ENCODE assay signal across 7 cellular contexts in the genomic region with DNA sequence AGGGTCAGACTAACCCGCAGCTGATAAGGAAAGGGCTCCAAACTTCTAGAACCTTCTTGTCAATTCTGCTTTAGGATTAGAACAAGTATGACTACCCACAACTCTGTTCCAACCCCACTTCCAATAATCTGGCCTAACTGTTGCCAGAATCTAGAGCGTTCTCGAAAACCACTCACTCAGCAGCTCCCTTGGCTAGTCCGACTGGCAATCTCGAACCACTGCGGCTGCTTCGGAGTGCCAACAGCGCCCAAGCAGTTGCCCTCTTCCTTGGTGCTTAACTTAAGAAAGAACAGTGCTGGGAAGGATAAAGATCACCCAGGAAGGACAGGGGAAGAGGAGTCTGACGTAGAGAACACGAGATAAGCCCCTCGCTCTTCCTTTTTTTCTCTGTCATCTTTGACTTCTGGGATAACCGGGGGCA. TPM values are rescaled to one million over a fixed set of nuclear protein-coding genes. Genes with fewer than 3 reads are reported as not detected.
DNase-seq lines count a peak whose midpoint lies in the region; ATAC-seq and TF ChIP-seq lines count a peak whose summit lies in the region.

No MANE protein-coding gene starts in this region.

- H3K4me3 ChIP-seq in GM12865 (ENCODE audit: low read depth, low read length) (peak overlapping the region; percentile 94), Panc1 (ENCODE audit: low read depth in 2 of 2, low read length in 2 of 2) (peak overlapping the region; percentile 90 to 93), choroid plexus epithelial cell (ENCODE audit: low read depth, low read length) (peak overlapping the region; percentile 100), mesodermal cell (ENCODE audit: extremely low read depth, insufficient read depth, low read length, poor library complexity, severe bottlenecking) (peak overlapping the region; percentile 80), aorta (ENCODE audit: low read length in 2 of 2) (peak overlapping the region; percentile 76 to 93)

- intact Hi-C loops in Panc1 (cut with micrococcal nuclease; ENCODE audit: unreplicated experiment) (no loop called here), aorta (cut with DNase I) (loop anchor here (5.0 kb wide), 1 partner anchor 49 kb away; a partner anchor contains a TSS)

- ATAC-seq in Panc1 (no peak), aorta (ENCODE audit: low FRiP score) (no peak)

- TF ChIP-seq CTCF in GM12865 (IDR thresholded peaks at IDR 0.05; ENCODE audit: insufficient read depth, low read depth, low read length, missing control alignments): no peak
- no peak for TF ChIP-seq CTCF in Panc1 (IDR thresholded peaks at IDR 0.05)
- TF ChIP-seq CTCF in choroid plexus epithelial cell (conservative IDR thresholded peaks at IDR 0.05; ENCODE audit: low read depth, low read length): no peak

- BruUV-seq in Panc1 (replicated peaks; lab: Mats Ljungman, UMichigan): no TSS peak

- POLR2A ChIA-PET in Panc1 (lab: Charles Lee): no interaction called here

- peak overlapping the region; percentile 94 for H3K27ac ChIP-seq in Panc1 (ENCODE audit: low read length)
- peak overlapping the region; percentile 93 for H3K27ac ChIP-seq in mesodermal cell (ENCODE audit: low read depth, low read length, severe bottlenecking)
- peak overlapping the region in 1 of 2 donors; percentile 76 for H3K27ac ChIP-seq in aorta (ENCODE audit: low read depth in 1 of 2, low read length in 2 of 2)

- WGBS in mesodermal cell (ENCODE audit: insufficient coverage in 2 of 2), 2 experiments: 9 to 21% methylated on average over 7 to 10 of the region's 12 CpGs
- 3 to 4% methylated on average over 12 of the region's 12 CpGs for WGBS in aorta, 2 donors

- H3K9me3 ChIP-seq in Panc1 (ENCODE audit: control insufficient read depth, insufficient read depth, low read depth, low read length) (no peaks in the 10 kb centered on the region), mesodermal cell (ENCODE audit: control insufficient read depth, low read length) (no peaks in the 10 kb centered on the region), aorta (ENCODE audit: control insufficient read depth, low read length) (no peaks in the 10 kb centered on the region)

- H3K36me3 ChIP-seq in Panc1 (ENCODE audit: control insufficient read depth, insufficient read depth, low read length) (peaks cover 8% of the 10 kb centered on the region; the same call in 1 of the 2 replicates), mesodermal cell (ENCODE audit: control insufficient read depth, insufficient read depth, low read length) (peaks cover 16% of the 10 kb centered on the region), aorta (ENCODE audit: control insufficient read depth in 1 of 2, insufficient read depth in 2 of 2, low read length in 1 of 2) (no peaks in the 10 kb centered on the region)

- peaks cover 9% of the 10 kb centered on the region for H3K4me1 ChIP-seq in Panc1 (ENCODE audit: control insufficient read depth, insufficient read depth, low read length)
- H3K4me1 ChIP-seq in mesodermal cell (ENCODE audit: control insufficient read depth, insufficient read depth, low read length, poor library complexity, severe bottlenecking): peaks cover 8% of the 10 kb centered on the region
- H3K4me1 ChIP-seq in aorta (ENCODE audit: control insufficient read depth in 1 of 2, insufficient read depth in 2 of 2, low read length in 2 of 2): no peaks in the 10 kb centered on the region

- CTCF ChIA-PET in Panc1 (lab: Charles Lee): no interaction called here

- in situ Hi-C loops in Panc1 (cut with HindIII; ENCODE audit: low pct_unique_long_range_greater_than_20kb, low sequenced_read_pairs): no loop called here

- H3K27me3 ChIP-seq in Panc1 (ENCODE audit: control insufficient read depth, insufficient read depth, low read length): no peaks in the 10 kb centered on the region
- H3K27me3 ChIP-seq in aorta (ENCODE audit: control insufficient read depth in 1 of 2, insufficient read depth in 2 of 2, low read length in 1 of 2): no peaks in the 10 kb centered on the region

- DNase-seq in GM12865 (ENCODE audit: low read depth) (peak; percentile 23), Panc1 (ENCODE audit: low read depth, low spot score) (no peak), choroid plexus epithelial cell (ENCODE audit: low read depth) (peak; percentile 24), aorta (no peak), NCI-H2029 treated with DMSO at 0.1 percent for 48 hours (lab: John Stamatoyannopoulos, UW) (no peak)
- no peak for DNase-seq in central memory CD4-positive, alpha-beta T cell

RNA-seq across cellular contexts. Expression of a gene that starts 0.8 kb away (rescaled TPM):
- total RNA-seq in Panc1 (2021; ENCODE audit: unreplicated experiment) (72.0 TPM), aorta (10 to 100 TPM; 68.2 to 84.2 TPM)
- 76.8 TPM for polyA plus RNA-seq in Panc1 (2012; ENCODE audit: insufficient read length)
- polyA plus RNA-seq in mesodermal cell (2013, experiment 1 of 2): 73.8 TPM
- 81.4 TPM for polyA plus RNA-seq in mesodermal cell (2013, experiment 2 of 2)
- 10 to 100 TPM; 74.3 to 74.4 TPM for polyA plus RNA-seq in aorta

RNA-seq across cellular contexts. Expression of a gene that starts 3.5 kb away (rescaled TPM):
- total RNA-seq in Panc1 (2021; ENCODE audit: unreplicated experiment): 22.4 TPM
- 31.7 TPM for polyA plus RNA-seq in Panc1 (2012; ENCODE audit: insufficient read length)
- polyA plus RNA-seq in mesodermal cell (2013, experiment 1 of 2): 53.9 TPM
- polyA plus RNA-seq in mesodermal cell (2013, experiment 2 of 2): 46.3 TPM
- 10 to 100 TPM; 25.3 to 28.5 TPM for total RNA-seq in aorta
- 10 to 100 TPM; 23.0 to 25.3 TPM for polyA plus RNA-seq in aorta

RNA-seq across cellular contexts. Expression of a gene that starts 34.0 kb away (rescaled TPM):
- total RNA-seq in Panc1 (2021; ENCODE audit: unreplicated experiment) (0.74 TPM), aorta (under 1 TPM; 0.32 to 0.96 TPM)
- 0.59 TPM for polyA plus RNA-seq in Panc1 (2012; ENCODE audit: insufficient read length)
- 1.3 TPM for polyA plus RNA-seq in mesodermal cell (2013, experiment 1 of 2)
- polyA plus RNA-seq in mesodermal cell (2013, experiment 2 of 2): 1.2 TPM
- under 1 TPM; 0.50 to 0.74 TPM for polyA plus RNA-seq in aorta

RNA-seq across cellular contexts. Expression of a gene that starts 49.8 kb away (rescaled TPM):
- total RNA-seq in Panc1 (2021; ENCODE audit: unreplicated experiment): 79.9 TPM
- polyA plus RNA-seq in Panc1 (2012; ENCODE audit: insufficient read length): 103 TPM
- 57.5 TPM for polyA plus RNA-seq in mesodermal cell (2013, experiment 1 of 2)
- 48.9 TPM for polyA plus RNA-seq in mesodermal cell (2013, experiment 2 of 2)
- 10 to 100 TPM; 50.2 to 59.3 TPM for total RNA-seq in aorta
- 10 to 100 TPM; 15.5 to 36.4 TPM for polyA plus RNA-seq in aorta

Comparison
In these comparisons a context has a peak if more than half of its experiments do, and no peak if none do; other contexts are left out.
1. DNase-seq: peak in GM12865 (single experiment) and choroid plexus epithelial cell (single experiment); none in Panc1 (single experiment), aorta (0 of 2), central memory CD4-positive, alpha-beta T cell (single experiment) and NCI-H2029 treated with DMSO at 0.1 percent for 48 hours (single experiment).
2. Peak in every context shown above with its lines, with median percentiles within 50 percentile points of each other: H3K4me3 ChIP-seq.